Comparison of ENCODE assay signal across 25 cellular contexts in the genomic region with DNA sequence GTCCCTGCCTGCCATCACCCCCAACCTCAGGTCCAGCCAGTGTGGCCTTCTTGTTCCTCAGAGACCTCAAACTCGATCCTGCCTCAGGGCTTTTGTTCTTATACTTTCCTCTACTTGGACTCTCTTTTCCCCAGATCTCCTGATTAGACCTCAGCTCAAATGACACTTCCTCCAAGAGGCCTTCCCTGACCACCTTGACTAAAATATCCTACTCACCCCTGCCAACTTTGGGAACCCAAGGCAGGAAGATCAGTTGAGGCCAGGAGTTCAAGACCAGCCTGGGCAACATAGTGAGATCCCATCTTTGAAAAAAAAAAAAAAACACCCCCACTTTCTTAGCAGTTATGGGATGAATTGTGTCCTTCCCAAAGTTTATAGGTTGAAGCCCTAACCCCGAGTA.
DNase-seq lines count a peak whose midpoint lies in the region; ATAC-seq, FAIRE-seq and TF ChIP-seq lines count a peak whose summit lies in the region.
"Had no signal": no experiment of that assay in that cellular context is flagged by ENCODE, and none has a peak within 500 bp of the region (broad histone marks: within the 10 kb centered on the region; RNA-seq: fewer than 3 reads in every experiment).

No MANE protein-coding gene starts in this region.

- whole genome bisulfite sequencing in small intestine, 3 donors, result 85 to 95% (median 93%) methylated on average over 2 of the region's 2 CpGs

- peaks cover 6% of the 10 kb centered on the region for H3K4me1 Mint-ChIP-seq in activated T-helper 17 cell treated with anti-CD3 and anti-CD28 coated beads, Interleukin-2, amount 50 U/mL, for 72 hours

- H3K27me3 ChIP-seq in MM.1S (replicated peaks; ENCODE audit: insufficient read depth, low read length) (no peaks in the 10 kb centered on the region), small intestine (ENCODE audit: control insufficient read depth in 2 of 2, insufficient read depth in 2 of 2, low read length in 2 of 2) (no peaks in the 10 kb centered on the region)
- H3K27me3 ChIP-seq: BE2C, Peyer's patch had no signal

- H3K4me2 ChIP-seq in MM.1S (ENCODE audit: low read depth, low read length), result peak overlapping the region; percentile 76

- H3K36me3 Mint-ChIP-seq in activated naive CD4-positive, alpha-beta T cell treated with anti-CD3 and anti-CD28 coated beads, Interleukin-2, amount 50 U/mL, for 72 hours, result peaks cover 0 to 4% of the 10 kb centered on the region in 2 donors
- H3K36me3 Mint-ChIP-seq in activated T-helper 17 cell treated with anti-CD3 and anti-CD28 coated beads, Interleukin-2, amount 50 U/mL, for 72 hours (ENCODE audit: low read depth), result no peaks in the 10 kb centered on the region

- peak overlapping the region; percentile 82 for H3K9ac ChIP-seq in MM.1S (ENCODE audit: low read length)
- H3K9ac ChIP-seq: GM23248 had no signal

- H3K36me3 ChIP-seq in MM.1S (replicated peaks; ENCODE audit: insufficient read depth, low read length) (no peaks in the 10 kb centered on the region), small intestine (ENCODE audit: control insufficient read depth in 2 of 2, insufficient read depth in 2 of 2, low read length in 2 of 2) (no peaks in the 10 kb centered on the region)
- H3K36me3 ChIP-seq: BE2C, Peyer's patch had no signal

- H3K27me3 Mint-ChIP-seq in activated T-helper 17 cell treated with anti-CD3 and anti-CD28 coated beads, Interleukin-2, amount 50 U/mL, for 72 hours, result peaks cover 3% of the 10 kb centered on the region

- H3K4me1 ChIP-seq in MM.1S (ENCODE audit: low read length), result peaks cover 50% of the 10 kb centered on the region
- no peaks in the 10 kb centered on the region for H3K4me1 ChIP-seq in small intestine (ENCODE audit: control insufficient read depth in 2 of 2, insufficient read depth in 1 of 2, low read depth in 1 of 2, low read length in 1 of 2)
- H3K4me1 ChIP-seq: BE2C, Peyer's patch had no signal

- no peak for DNase-seq in activated naive CD4-positive, alpha-beta T cell treated with anti-CD3 and anti-CD28 coated beads, Interleukin-2, amount 50 U/mL, for 72 hours (ENCODE audit: low spot score in 2 of 2)
- DNase-seq in activated naive CD4-positive, alpha-beta T cell (lab: John Stamatoyannopoulos, UW), result no peak
- DNase-seq in MM.1S (no peak), small intestine (no peak)
- no peak for DNase-seq in effector CD8-positive, alpha-beta T cell (lab: John Stamatoyannopoulos, UW)
- DNase-seq: ACHN, BE2C, GM23248, H7, HFFc6, NCI-H1092, NCI-H1417 treated with DMSO at 0.1 percent for 48 hours, NCI-H1694 treated with DMSO at 0.1 percent for 48 hours, NCI-H2081, NCI-H2227 treated with DMSO at 0.1 percent for 48 hours, NCI-H526 treated with DMSO at 0.1 percent for 48 hours, Peyer's patch, SIG-M5, SW 1271 had no signal

- H3F3A ChIP-seq in MM.1S (ENCODE audit: insufficient read depth, low read length), result peaks cover 46% of the 10 kb centered on the region

- H3K27ac ChIP-seq in MM.1S (ENCODE audit: low read length), result peak overlapping the region; percentile 97
- H3K27ac ChIP-seq in small intestine (ENCODE audit: low read depth in 1 of 2, low read length in 1 of 2), result peak overlapping the region; percentile 42 to 77
- H3K27ac ChIP-seq: 22Rv1, GM23248, Peyer's patch, SK-N-MC had no signal

- H3K4me3 Mint-ChIP-seq in activated T-helper 17 cell treated with anti-CD3 and anti-CD28 coated beads, Interleukin-2, amount 50 U/mL, for 72 hours, result no peak overlapping the region

- H3K4me3 ChIP-seq in MM.1S (ENCODE audit: low read length) (peak overlapping the region; percentile 28; the same call in 1 of the 2 replicates), small intestine (ENCODE audit: low read depth in 1 of 2, low read length in 2 of 2) (no peak overlapping the region)
- H3K4me3 ChIP-seq: GM23248, Peyer's patch, SK-N-MC had no signal

- H3K9me3 ChIP-seq in MM.1S (replicated peaks; ENCODE audit: insufficient read depth, low read length) (no peaks in the 10 kb centered on the region), small intestine (ENCODE audit: control insufficient read depth, low read depth) (no peaks in the 10 kb centered on the region)
- H3K9me3 ChIP-seq: BE2C had no signal

- H4K20me1 ChIP-seq in MM.1S (ENCODE audit: insufficient read depth, low read length), result no peaks in the 10 kb centered on the region

- no peak for ATAC-seq in activated naive CD4-positive, alpha-beta T cell treated with anti-CD3 and anti-CD28 coated beads, Interleukin-2, amount 50 U/mL, for 72 hours
- ATAC-seq in activated T-helper 17 cell treated with anti-CD3 and anti-CD28 coated beads, Interleukin-2, amount 50 U/mL, for 72 hours (replicated peaks), result no peak
- ATAC-seq in HG03159 (IDR thresholded peaks at IDR 0.05; ENCODE audit: unreplicated experiment) (no peak), HG02852 (IDR thresholded peaks at IDR 0.05; ENCODE audit: unreplicated experiment) (no peak)

- peaks cover 5 to 6% of the 10 kb centered on the region in 2 donors for H3K9me3 Mint-ChIP-seq in activated naive CD4-positive, alpha-beta T cell treated with anti-CD3 and anti-CD28 coated beads, Interleukin-2, amount 50 U/mL, for 72 hours
- peaks cover 4% of the 10 kb centered on the region for H3K9me3 Mint-ChIP-seq in activated T-helper 17 cell treated with anti-CD3 and anti-CD28 coated beads, Interleukin-2, amount 50 U/mL, for 72 hours

- no peaks in the 10 kb centered on the region for H3K9me2 ChIP-seq in MM.1S (replicated peaks; ENCODE audit: insufficient read depth, low read length)

- H3K27ac Mint-ChIP-seq in activated naive CD4-positive, alpha-beta T cell treated with anti-CD3 and anti-CD28 coated beads, Interleukin-2, amount 50 U/mL, for 72 hours, result peak overlapping the region; percentile 29 to 32
- H3K27ac Mint-ChIP-seq in activated T-helper 17 cell treated with anti-CD3 and anti-CD28 coated beads, Interleukin-2, amount 50 U/mL, for 72 hours, result peak overlapping the region; percentile 29
- H3K27ac Mint-ChIP-seq: HFFc6 had no signal

- H2AFZ ChIP-seq in MM.1S (ENCODE audit: low read length), result no peak overlapping the region
- H2AFZ ChIP-seq: GM23248 had no signal

- FAIRE-seq in small intestine (lab: Jason Lieb, UNC), result no peak
- FAIRE-seq: D721Med had no signal

- peaks cover 3% of the 10 kb centered on the region; the same call in 1 of the 2 replicates for H3K79me2 ChIP-seq in MM.1S (ENCODE audit: low read length)

- no peak for TF ChIP-seq CTCF in MM.1S (IDR thresholded peaks at IDR 0.05; ENCODE audit: low read length)
